In the genomic region with DNA sequence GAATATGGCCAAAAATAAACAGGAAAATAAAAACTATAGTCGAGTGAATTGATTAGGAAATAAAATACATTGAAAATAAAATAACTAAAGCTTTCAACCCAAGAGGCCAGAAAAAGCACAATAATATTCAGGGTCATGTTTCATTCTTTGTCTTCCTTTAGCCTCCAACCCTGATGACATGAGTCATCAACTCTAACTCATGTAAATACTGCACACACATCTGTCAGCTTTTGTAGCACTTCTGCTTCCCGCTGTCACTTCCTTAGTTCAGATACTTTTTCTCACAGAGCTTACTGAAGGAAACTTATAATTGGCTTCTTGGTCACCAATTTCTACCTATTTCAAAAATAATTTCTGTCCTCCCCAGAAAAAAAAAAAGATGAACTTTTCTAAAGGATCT, we compare ENCODE assay signal across 8 cellular contexts.
A peak's percentile ranks its signal among the peaks of the same experiment; 100 is the strongest.
DNase-seq lines count a peak whose midpoint lies in the region; ATAC-seq and TF ChIP-seq lines count a peak whose summit lies in the region.

No MANE protein-coding gene starts in this region.

- H3K4me1 Mint-ChIP-seq in CD14-positive monocyte = peaks cover 30% of the 10 kb centered on the region
- H3K4me1 Mint-ChIP-seq in T-helper 17 cell = peaks cover 3% of the 10 kb centered on the region
- no peaks in the 10 kb centered on the region for H3K4me1 Mint-ChIP-seq in T-helper 2 cell treated with Interferon-gamma antibody and Interleukin-4, amounts not matched to agents 5 μg/mL and 100 μg/mL, for 36 hours (ENCODE audit: low read depth)

- no peak for TF ChIP-seq CTCF in CD14-positive monocyte (IDR thresholded peaks at IDR 0.05)
- TF ChIP-seq CTCF in neutrophil (IDR thresholded peaks at IDR 0.05) = no peak
- TF ChIP-seq CTCF in esophagus muscularis mucosa (IDR thresholded peaks at IDR 0.05) = no peak

- DNase-seq in CD14-positive monocyte (ENCODE audit: low spot score) = peak; percentile 69
- DNase-seq in T-helper 17 cell = no peak
- no peak for DNase-seq in esophagus muscularis mucosa (ENCODE audit: extremely low spot score)
- DNase-seq in AG08395 (ENCODE audit: low spot score) = no peak
- no peak for DNase-seq in T-helper 2 cell treated with Interferon-gamma antibody and Interleukin-4, amounts not matched to agents 5 μg/mL and 100 μg/mL, for 36 hours (ENCODE audit: low spot score)

- H3K9me3 ChIP-seq in T-helper 17 cell (ENCODE audit: control insufficient read depth, low read length, poor library complexity, severe bottlenecking) (no peaks in the 10 kb centered on the region), neutrophil (no peaks in the 10 kb centered on the region), esophagus muscularis mucosa (no peaks in the 10 kb centered on the region)

- H3K27ac Mint-ChIP-seq in CD14-positive monocyte (peak overlapping the region; percentile 85 to 96 (median 94)), T-helper 17 cell (no peak overlapping the region)
- no peak overlapping the region for H3K27ac Mint-ChIP-seq in T-helper 2 cell treated with Interferon-gamma antibody and Interleukin-4, amounts not matched to agents 5 μg/mL and 100 μg/mL, for 36 hours

- 38% methylated on average over 2 of the region's 2 CpGs for WGBS in esophagus muscularis mucosa

- no peak for TF ChIP-seq POLR2A in esophagus muscularis mucosa (IDR thresholded peaks at IDR 0.05; ENCODE audit: low read depth)

- H3K4me3 ChIP-seq in neutrophil (ENCODE audit: low read depth in 1 of 2, low read length in 1 of 2) = peak overlapping the region in 1 of 2 experiments; percentile 16
- no peak overlapping the region for H3K4me3 ChIP-seq in esophagus muscularis mucosa

- H3K36me3 Mint-ChIP-seq in CD14-positive monocyte (no peaks in the 10 kb centered on the region), T-helper 17 cell (ENCODE audit: low read depth) (no peaks in the 10 kb centered on the region)
- no peaks in the 10 kb centered on the region for H3K36me3 Mint-ChIP-seq in T-helper 2 cell treated with Interferon-gamma antibody and Interleukin-4, amounts not matched to agents 5 μg/mL and 100 μg/mL, for 36 hours (ENCODE audit: low read depth)

- no peaks in the 10 kb centered on the region for H3K27me3 Mint-ChIP-seq in CD14-positive monocyte (ENCODE audit: low read depth in 3 of 3)
- peaks cover 5% of the 10 kb centered on the region for H3K27me3 Mint-ChIP-seq in T-helper 17 cell
- no peaks in the 10 kb centered on the region for H3K27me3 Mint-ChIP-seq in T-helper 2 cell treated with Interferon-gamma antibody and Interleukin-4, amounts not matched to agents 5 μg/mL and 100 μg/mL, for 36 hours (ENCODE audit: low read depth)

- ATAC-seq in GM19455 (IDR thresholded peaks at IDR 0.05; ENCODE audit: unreplicated experiment) (peak; percentile 76), HG03558 (IDR thresholded peaks at IDR 0.05; ENCODE audit: extremely low read depth, unreplicated experiment) (peak; percentile 96), T-helper 17 cell (peak; percentile 37)

- peak overlapping the region in 1 of 2 donors; percentile 65 for H3K4me3 Mint-ChIP-seq in CD14-positive monocyte
- no peak overlapping the region for H3K4me3 Mint-ChIP-seq in T-helper 17 cell
- no peak overlapping the region for H3K4me3 Mint-ChIP-seq in T-helper 2 cell treated with Interferon-gamma antibody and Interleukin-4, amounts not matched to agents 5 μg/mL and 100 μg/mL, for 36 hours

- TF ChIP-seq EP300 in esophagus muscularis mucosa (IDR thresholded peaks at IDR 0.05) = no peak

- peak overlapping the region; percentile 78 for H3K27ac ChIP-seq in neutrophil
- no peak overlapping the region for H3K27ac ChIP-seq in esophagus muscularis mucosa (replicated peaks in 1 of 4)

- H3K27me3 ChIP-seq in neutrophil (no peaks in the 10 kb centered on the region), esophagus muscularis mucosa (no peaks in the 10 kb centered on the region)

- H3K36me3 ChIP-seq in neutrophil = no peaks in the 10 kb centered on the region
- no peaks in the 10 kb centered on the region for H3K36me3 ChIP-seq in esophagus muscularis mucosa

- intact Hi-C loops in CD14-positive monocyte (cut with micrococcal nuclease) = no loop called here
- intact Hi-C loops in esophagus muscularis mucosa (cut with DNase I) = no loop called here

- H3K4me1 ChIP-seq in neutrophil (ENCODE audit: control insufficient read depth in 1 of 2, insufficient read depth in 1 of 2, low read depth in 1 of 2, low read length in 1 of 2) (peaks cover 21 to 22% of the 10 kb centered on the region in 2 experiments), esophagus muscularis mucosa (no peaks in the 10 kb centered on the region)

- peaks cover 0 to 3% (median 0%) of the 10 kb centered on the region in 7 donors for H3K9me3 Mint-ChIP-seq in CD14-positive monocyte
- no peaks in the 10 kb centered on the region for H3K9me3 Mint-ChIP-seq in T-helper 2 cell treated with Interferon-gamma antibody and Interleukin-4, amounts not matched to agents 5 μg/mL and 100 μg/mL, for 36 hours

Comparison
In these comparisons a context has a peak if more than half of its experiments do, and no peak if none do; other contexts are left out.
1. H3K27ac Mint-ChIP-seq: peak in CD14-positive monocyte (7 of 7); none in T-helper 17 cell (single experiment) and T-helper 2 cell treated with Interferon-gamma antibody and Interleukin-4, amounts not matched to agents 5 μg/mL and 100 μg/mL, for 36 hours (single experiment).
2. ATAC-seq: peak in every context shown above with its lines; median percentile 96 in HG03558; 76 in GM19455; 37 in T-helper 17 cell.